ENCODE assay signal across 23 cellular contexts in genomic region chr6:140394141-140394540, GRCh38.
DNase-seq lines count a peak whose midpoint lies in the region; ATAC-seq and TF ChIP-seq lines count a peak whose summit lies in the region.
"Had no signal": no experiment of that assay in that cellular context is flagged by ENCODE, and none has a peak within 500 bp of the region (broad histone marks: within the 10 kb centered on the region; RNA-seq: fewer than 3 reads in every experiment).

No MANE protein-coding gene starts in this region.

- intact Hi-C loops in posterior cingulate gyrus (cut with DNase I): no loop called here

- no peak for TF ChIP-seq RAD21 in SK-N-SH (IDR thresholded peaks at IDR 0.05; ENCODE audit: low read length)

- TF ChIP-seq EP300 in SK-N-SH (IDR thresholded peaks at IDR 0.05; ENCODE audit: borderline replicate concordance in 1 of 2, low read depth in 1 of 2, low read length in 1 of 2): no peak

- in situ Hi-C loops in GM13976 (cut with MboI; ENCODE audit: low sequenced_read_pairs, unreplicated experiment): no loop called here

- no peak overlapping the region for H3K27ac ChIP-seq in SK-N-SH (ENCODE audit: low read depth in 2 of 2, low read length in 1 of 2)
- H3K27ac ChIP-seq: BLaER1, SK-N-MC had no signal

- H3K4me1 ChIP-seq in SK-N-SH (ENCODE audit: control insufficient read depth in 1 of 2, insufficient read depth in 2 of 2, low read depth in 1 of 2, low read length in 1 of 2) (no peaks in the 10 kb centered on the region; a peak in 1 of 4 replicates), adipocyte (ENCODE audit: control insufficient read depth, insufficient read depth, low read length) (no peaks in the 10 kb centered on the region)
- H3K4me1 ChIP-seq: BLaER1 had no signal

- 0 out of 2 replicates have a peak, but pooled peaks cover 4% of the 10 kb centered on the region for H3K9me3 ChIP-seq in SK-N-SH
- no peaks in the 10 kb centered on the region for H3K9me3 ChIP-seq in adipocyte (ENCODE audit: control insufficient read depth, low read length)
- H3K9me3 ChIP-seq: BLaER1, MG63 had no signal

- ATAC-seq in SK-N-SH treated with all-trans-retinoic acid at 6 μM for 48 hours (no peak), GM19395 (IDR thresholded peaks at IDR 0.05; ENCODE audit: unreplicated experiment) (no peak)

- H3K9ac ChIP-seq in SK-N-SH: no peak overlapping the region
- H3K9ac ChIP-seq in adipocyte (ENCODE audit: low read length): no peak overlapping the region
- H3K9ac ChIP-seq: BLaER1 had no signal

- no peak overlapping the region for H3K4me2 ChIP-seq in SK-N-SH
- H3K4me2 ChIP-seq: BLaER1 had no signal

- peak overlapping the region; percentile 60; the same call in 1 of the 2 replicates for H2AFZ ChIP-seq in SK-N-SH (ENCODE audit: low read depth)

- 29% methylated on average over 1 of the region's 1 CpG for WGBS in SK-N-SH (ENCODE audit: low lambda C conversion rate)

- H3K4me3 ChIP-seq in SK-N-SH (ENCODE audit: low read depth in 2 of 2, low read length in 1 of 2): no peak overlapping the region
- no peak overlapping the region for H3K4me3 ChIP-seq in adipocyte (ENCODE audit: low read length)
- H3K4me3 ChIP-seq: BLaER1, MG63, SK-N-MC had no signal

- H3K36me3 ChIP-seq in SK-N-SH (replicated peaks in 1 of 2; ENCODE audit: control insufficient read depth in 1 of 2, insufficient read depth in 2 of 2, low read length in 1 of 2) (no peaks in the 10 kb centered on the region), adipocyte (ENCODE audit: control insufficient read depth, insufficient read depth, low read length, severe bottlenecking) (no peaks in the 10 kb centered on the region)
- H3K36me3 ChIP-seq: BLaER1, MG63 had no signal

- POLR2A ChIA-PET in SK-N-SH (lab: Yijun Ruan, JAX): no interaction called here

- no peak for DNase-seq in SK-N-SH
- peak; percentile 28 for DNase-seq in adipocyte (ENCODE audit: low read depth)
- peak; percentile 30 for DNase-seq in fibroblast of peridontal ligament (ENCODE audit: extremely low read depth)
- no peak for DNase-seq in COR-L47 (lab: John Stamatoyannopoulos, UW)
- DNase-seq in posterior cingulate gyrus: no peak
- DNase-seq in GM13976 (ENCODE audit: low spot score): no peak
- DNase-seq: 8988T; ACHN; CD4-positive, alpha-beta T cell; DMS79 treated with DMSO at 0.1 percent for 48 hours; H7; KG1; MG63; NCI-H1105 treated with DMSO at 0.1 percent for 48 hours; NCI-H2107; NCI-H446; NCI-H524 treated with DMSO at 0.1 percent for 48 hours; NCI-H774; SIG-M5 had no signal

- no peaks in the 10 kb centered on the region for H3F3A ChIP-seq in SK-N-SH (replicated peaks; ENCODE audit: insufficient read depth)

- CTCF ChIA-PET in SK-N-SH (lab: Yijun Ruan, JAX): no interaction called here

- H3K9me2 ChIP-seq in SK-N-SH: no peaks in the 10 kb centered on the region

- no peak for TF ChIP-seq CTCF in SK-N-SH (IDR thresholded peaks at IDR 0.05)
- TF ChIP-seq CTCF in GM13976 (IDR thresholded peaks at IDR 0.05; ENCODE audit: borderline replicate concordance, control extremely low read depth, extremely low read depth, insufficient read depth, missing control alignments): no peak

- H4K20me1 ChIP-seq in SK-N-SH (ENCODE audit: insufficient read depth): no peaks in the 10 kb centered on the region
- H4K20me1 ChIP-seq: BLaER1 had no signal

- no peaks in the 10 kb centered on the region for H3K79me2 ChIP-seq in SK-N-SH (ENCODE audit: insufficient read depth)

- H3K27me3 ChIP-seq in SK-N-SH (ENCODE audit: insufficient read depth) (no peaks in the 10 kb centered on the region), adipocyte (replicated peaks; ENCODE audit: control insufficient read depth, insufficient read depth, low read length) (no peaks in the 10 kb centered on the region)
- H3K27me3 ChIP-seq: BLaER1, MG63 had no signal

TF ChIP-seq in SK-N-SH, 30 proteins besides CTCF, POLR2A, EP300 and RAD21 (continues in another document):
- TF ChIP-seq TAF1 (IDR thresholded peaks at IDR 0.05; ENCODE audit: borderline replicate concordance, low read depth, low read length) (no peak), RFX5 (IDR thresholded peaks at IDR 0.05; ENCODE audit: low read length) (no peak), MXI1 (IDR thresholded peaks at IDR 0.05; ENCODE audit: low read depth, low read length) (no peak), NRF1 (IDR thresholded peaks at IDR 0.05; ENCODE audit: low read depth, low read length) (no peak), ELF1 (IDR thresholded peaks at IDR 0.05) (no peak), IRF3 (IDR thresholded peaks at IDR 0.05; ENCODE audit: low read depth, low read length) (no peak), GABPA (IDR thresholded peaks at IDR 0.05; ENCODE audit: low read depth) (no peak), TCF12 (IDR thresholded peaks at IDR 0.05) (no peak)

TF ChIP-seq in SK-N-SH treated with all-trans-retinoic acid at 6 μM for 48 hours, 23 proteins besides CTCF, POLR2A, EP300 and RAD21:
- TF ChIP-seq ISL1 (CRISPR knock-in tag; IDR thresholded peaks at IDR 0.05) (no peak), ZFP30 (CRISPR knock-in tag; IDR thresholded peaks at IDR 0.05) (no peak), ZNF565 (CRISPR knock-in tag; conservative IDR thresholded peaks at IDR 0.05; ENCODE audit: low read depth) (no peak), RARB (CRISPR knock-in tag; IDR thresholded peaks at IDR 0.05) (no peak), ARNTL (CRISPR knock-in tag; IDR thresholded peaks at IDR 0.05; ENCODE audit: borderline replicate concordance, low read depth) (no peak), ZFP3 (CRISPR knock-in tag; IDR thresholded peaks at IDR 0.05) (no peak), PPARA (CRISPR knock-in tag; IDR thresholded peaks at IDR 0.05; ENCODE audit: borderline replicate concordance) (no peak)

Comparison
In these comparisons a context has a peak if more than half of its experiments do, and no peak if none do; other contexts are left out.
1. DNase-seq: peak in adipocyte (single experiment) and fibroblast of peridontal ligament (single experiment); none in SK-N-SH (single experiment), COR-L47 (single experiment), posterior cingulate gyrus (0 of 10) and GM13976 (single experiment).